ENCODE assay signal across 34 cellular contexts in the genomic region with DNA sequence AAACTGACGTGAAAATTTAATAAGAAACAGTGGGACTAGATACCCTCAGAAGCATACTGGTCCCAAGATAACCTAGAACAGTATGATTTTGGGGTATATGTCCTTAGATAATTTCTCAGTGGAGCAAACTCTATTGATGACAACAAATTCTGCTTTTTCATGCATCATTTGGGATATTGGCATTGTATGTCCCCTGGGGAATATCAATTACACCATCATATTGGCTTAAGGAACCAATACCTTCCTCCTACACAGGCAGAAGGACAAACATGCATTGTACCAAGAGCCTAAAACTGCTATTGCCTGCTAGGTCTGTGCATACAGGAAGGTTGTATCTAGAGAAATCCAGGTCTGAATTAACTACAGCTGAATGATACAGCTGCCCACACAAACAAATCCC. TPM values are rescaled to one million over a fixed set of nuclear protein-coding genes. Genes with fewer than 3 reads are reported as not detected.
"Had no signal": no experiment of that assay in that cellular context is flagged by ENCODE, and none has a peak within 500 bp of the region (broad histone marks: within the 10 kb centered on the region; RNA-seq: fewer than 3 reads in every experiment).

No MANE protein-coding gene starts in this region.

- H3K27ac ChIP-seq: neural progenitor cell, ovary, parathyroid adenoma, spleen, suprapubic skin, testis, tibial artery, transverse colon, upper lobe of right lung, uterus had no signal

- H3K36me3 ChIP-seq: ovary, uterus had no signal

- DNase-seq: natural killer cell; occipital lobe; ovary; posterior cingulate gyrus; psoas muscle; spleen; stimulated activated CD4-positive, alpha-beta T cell treated with anti-CD3 and anti-CD28 coated beads, Interleukin-12 subunit alpha, Interleukin-12 subunit beta, amount 100 ng/mL, for 4 hours; stimulated activated CD4-positive, alpha-beta T cell treated with anti-CD3 and anti-CD28 coated beads, Interleukin-1b, Interleukin-23, amount 100 ng/mL, for 48 hours; stimulated activated CD4-positive, alpha-beta T cell treated with anti-CD3 and anti-CD28 coated beads, Interleukin-4, amount 100 ng/mL, for 1 hour; stimulated activated CD4-positive, alpha-beta T cell treated with anti-CD3 and anti-CD28 coated beads, Interleukin-4, amount 100 ng/mL, for 4 hours; stimulated activated CD8-positive, alpha-beta memory T cell treated with anti-CD3 and anti-CD28 coated beads, Interleukin-4, amount 100 ng/mL, for 48 hours; stimulated activated naive CD4-positive, alpha-beta T cell; stimulated activated naive CD8-positive, alpha-beta T cell treated with anti-CD3 and anti-CD28 coated beads, Interleukin-15, amount 100 ng/mL, for 72 hours; stimulated activated naive CD8-positive, alpha-beta T cell treated with anti-CD3 and anti-CD28 coated beads, Interleukin-15, Interleukin-2, amounts not matched to agents 100 U/mL and 50 U/mL, for 24 hours; substantia nigra; testis; tibial artery; transverse colon; upper lobe of right lung; uterus had no signal

- H3K4me3 Mint-ChIP-seq: natural killer cell; nephron; neural progenitor cell; stimulated activated memory B cell treated with anti-CD40 and anti-IgM and Interleukin-4, amounts not matched to agents 10 μg/mL and 1 μg/mL and 100 μg/mL, for 72 hours; stimulated activated naive CD8-positive, alpha-beta T cell treated with anti-CD3 and anti-CD28 coated beads, Interleukin-15, amount 100 ng/mL, for 72 hours; type B pancreatic cell had no signal

- H3K9me3 Mint-ChIP-seq: natural killer cell; nephron; neural progenitor cell; stimulated activated memory B cell treated with anti-CD40 and anti-IgM and Interleukin-4, amounts not matched to agents 10 μg/mL and 1 μg/mL and 100 μg/mL, for 72 hours; stimulated activated naive CD8-positive, alpha-beta T cell treated with anti-CD3 and anti-CD28 coated beads, Interleukin-15, amount 100 ng/mL, for 72 hours; type B pancreatic cell had no signal

- H3K9me3 ChIP-seq: ovary, psoas muscle, spleen, suprapubic skin, testis, tibial artery, transverse colon, upper lobe of right lung, uterus had no signal

- H3K9ac ChIP-seq: neural progenitor cell, parathyroid adenoma had no signal

- ATAC-seq: natural killer cell; psoas muscle; right cardiac atrium; sciatic nerve; stimulated activated memory B cell treated with anti-CD40 and anti-IgM and Interleukin-4, amounts not matched to agents 10 μg/mL and 1 μg/mL and 100 μg/mL, for 72 hours; stimulated activated naive CD8-positive, alpha-beta T cell treated with anti-CD3 and anti-CD28 coated beads, Interleukin-15, amount 100 ng/mL, for 72 hours; stimulated activated naive CD8-positive, alpha-beta T cell treated with anti-CD3 and anti-CD28 coated beads, Interleukin-15, Interleukin-2, amounts not matched to agents 100 U/mL and 50 U/mL, for 24 hours; upper lobe of right lung had no signal

- H3K4me3 ChIP-seq: neural progenitor cell, ovary, psoas muscle, skin epidermis, smooth muscle cell, spleen, suprapubic skin, testis, tibial artery, transverse colon, upper lobe of right lung, uterus had no signal

- H3K27ac Mint-ChIP-seq: nephron; neural progenitor cell; stimulated activated memory B cell treated with anti-CD40 and anti-IgM and Interleukin-4, amounts not matched to agents 10 μg/mL and 1 μg/mL and 100 μg/mL, for 72 hours; type B pancreatic cell had no signal

- H3K27me3 Mint-ChIP-seq: progenitor cell of endocrine pancreas; stimulated activated memory B cell treated with anti-CD40 and anti-IgM and Interleukin-4, amounts not matched to agents 10 μg/mL and 1 μg/mL and 100 μg/mL, for 72 hours; stimulated activated naive CD8-positive, alpha-beta T cell treated with anti-CD3 and anti-CD28 coated beads, Interleukin-15, amount 100 ng/mL, for 72 hours; type B pancreatic cell had no signal

RNA-seq across cellular contexts. Expression of a gene that starts 29.9 kb away (rescaled TPM):
- total RNA-seq: natural killer cell, occipital lobe, osteoblast, ovary, progenitor cell of endocrine pancreas, psoas muscle, renal cortical epithelial cell, right cardiac atrium, sciatic nerve, smooth muscle cell, spleen, suprapubic skin, testis, transverse colon, upper lobe of right lung, urinary bladder, uterus had no signal

RNA-seq across cellular contexts. Expression of a gene that starts 32.9 kb away (rescaled TPM):
- total RNA-seq: natural killer cell, occipital lobe, osteoblast, ovary, progenitor cell of endocrine pancreas, psoas muscle, renal cortical epithelial cell, right cardiac atrium, sciatic nerve, smooth muscle cell, spleen, suprapubic skin, transverse colon, upper lobe of right lung, urinary bladder, uterus had no signal
